ENCODE assay signal across 23 cellular contexts in the genomic region with DNA sequence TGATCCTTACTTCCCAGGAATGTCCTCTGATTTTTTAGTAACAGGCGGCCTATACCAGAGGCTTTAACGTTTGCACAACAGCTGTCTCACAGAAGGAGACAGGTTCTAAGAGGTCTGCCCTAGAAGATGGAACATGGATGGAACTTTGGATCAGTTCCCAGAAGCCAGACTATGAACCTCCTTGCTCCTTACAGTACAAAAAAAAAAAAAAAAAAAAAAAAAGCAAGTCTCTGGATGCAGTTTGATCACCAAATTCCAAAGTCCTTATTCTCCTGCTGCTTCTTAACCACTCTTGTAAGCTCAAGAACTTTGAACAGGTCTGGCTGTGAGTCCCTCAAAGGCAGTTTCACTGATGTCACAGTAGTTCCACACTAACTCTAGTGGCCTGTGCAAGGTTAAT. TPM values are rescaled to one million over a fixed set of nuclear protein-coding genes. Genes with fewer than 3 reads are reported as not detected.
A peak's percentile ranks its signal among the peaks of the same experiment; 100 is the strongest.
DNase-seq lines count a peak whose midpoint lies in the region; ATAC-seq, FAIRE-seq and TF ChIP-seq lines count a peak whose summit lies in the region.
"Had no signal": no experiment of that assay in that cellular context is flagged by ENCODE, and none has a peak within 500 bp of the region (broad histone marks: within the 10 kb centered on the region; RNA-seq: fewer than 3 reads in every experiment).

No MANE protein-coding gene starts in this region.

- no peak for TF ChIP-seq POLR2A in GM12891 (IDR thresholded peaks at IDR 0.05; ENCODE audit: low read depth, low read length)

- H3K4me3 ChIP-seq in GM23338 = no peak overlapping the region
- H3K4me3 ChIP-seq: right atrium auricular region, testis had no signal

- H3K27me3 ChIP-seq in GM23338 (ENCODE audit: insufficient read depth) = no peaks in the 10 kb centered on the region
- H3K27me3 ChIP-seq: right atrium auricular region, testis had no signal

- H3K9me2 ChIP-seq in GM23338 (ENCODE audit: insufficient read depth) = no peaks in the 10 kb centered on the region

- FAIRE-seq in GM12891 (lab: Jason Lieb, UNC) = no peak
- FAIRE-seq: RCC 7860 had no signal

- no peak overlapping the region for H3K27ac ChIP-seq in GM23338 (ENCODE audit: low read depth)
- H3K27ac ChIP-seq: right atrium auricular region, testis had no signal

- peaks cover 6% of the 10 kb centered on the region for H3K4me1 Mint-ChIP-seq in osteocyte (ENCODE audit: unreplicated experiment)
- peaks cover 3% of the 10 kb centered on the region; the same call in 1 of the 3 replicates for H3K4me1 Mint-ChIP-seq in GM23338
- H3K4me1 Mint-ChIP-seq: WTC11 had no signal

- H2AFZ ChIP-seq in GM23338 = no peak overlapping the region

- TF ChIP-seq CTCF in osteocyte (IDR thresholded peaks at IDR 0.05) (no peak), GM23338 (conservative IDR thresholded peaks at IDR 0.05; ENCODE audit: low read depth in 2 of 2) (no peak)

- no peaks in the 10 kb centered on the region for H3K27me3 Mint-ChIP-seq in osteocyte (ENCODE audit: unreplicated experiment)
- H3K27me3 Mint-ChIP-seq in GM23338 (ENCODE audit: insufficient read depth, low read depth, poor library complexity) = no peaks in the 10 kb centered on the region
- H3K27me3 Mint-ChIP-seq: naive thymus-derived CD4-positive, alpha-beta T cell; T-cell had no signal

- DNase-seq in EL (peak; percentile 70), RPMI7951 (ENCODE audit: low read depth) (peak; percentile 67), fibroblast of peridontal ligament (ENCODE audit: extremely low read depth) (peak; percentile 80), osteocyte (ENCODE audit: extremely low spot score, unreplicated experiment) (no peak), GM23338 (ENCODE audit: low spot score) (no peak), putamen (ENCODE audit: low spot score) (no peak), GM12891 (ENCODE audit: insufficient read length, low spot score) (no peak)
- DNase-seq in stimulated activated naive CD8-positive, alpha-beta T cell treated with anti-CD3 and anti-CD28 coated beads, Interleukin-15, Interleukin-2, amounts not matched to agents 100 U/mL and 50 U/mL, for 24 hours = no peak
- DNase-seq: activated CD8-positive, alpha-beta memory T cell treated with anti-CD3 and anti-CD28 coated beads for 24 hours; anterior cingulate cortex; dermis blood vessel endothelial cell; DMS79; GOT3; left ventricle myocardium superior; naive thymus-derived CD4-positive, alpha-beta T cell; NCI-H2029 treated with DMSO at 0.1 percent for 48 hours; NCI-H748 treated with DMSO at 0.1 percent for 48 hours; T-cell; testis had no signal

- H3K36me3 Mint-ChIP-seq in osteocyte (ENCODE audit: unreplicated experiment) = peaks cover 1% of the 10 kb centered on the region
- H3K36me3 Mint-ChIP-seq in GM23338 (ENCODE audit: low read depth) = no peaks in the 10 kb centered on the region
- H3K36me3 Mint-ChIP-seq: naive thymus-derived CD4-positive, alpha-beta T cell; T-cell; WTC11 had no signal

- ATAC-seq in GM23338 = no peak
- no peak for ATAC-seq in stimulated activated naive CD8-positive, alpha-beta T cell treated with anti-CD3 and anti-CD28 coated beads, Interleukin-15, Interleukin-2, amounts not matched to agents 100 U/mL and 50 U/mL, for 24 hours
- ATAC-seq: left ventricle myocardium superior; naive thymus-derived CD4-positive, alpha-beta T cell; T-cell; WTC11 had no signal

- no peak overlapping the region for H3K4me2 ChIP-seq in GM23338

- no peak overlapping the region for H3K4me3 Mint-ChIP-seq in osteocyte (ENCODE audit: unreplicated experiment)
- H3K4me3 Mint-ChIP-seq in GM23338 = no peak overlapping the region
- H3K4me3 Mint-ChIP-seq: CD14-positive monocyte, WTC11 had no signal

- H3F3A ChIP-seq in GM23338 (replicated peaks; ENCODE audit: low read depth) = no peaks in the 10 kb centered on the region

- H3K9me3 Mint-ChIP-seq in osteocyte (ENCODE audit: unreplicated experiment) (no peaks in the 10 kb centered on the region), GM23338 (no peaks in the 10 kb centered on the region)
- H3K9me3 Mint-ChIP-seq: CD14-positive monocyte; naive thymus-derived CD4-positive, alpha-beta T cell; T-cell; WTC11 had no signal

- H4K20me1 ChIP-seq in GM23338 (replicated peaks; ENCODE audit: insufficient read depth) = peaks cover 5% of the 10 kb centered on the region; the same call in 1 of the 2 replicates

- peaks cover 27% of the 10 kb centered on the region for H3K4me1 ChIP-seq in GM23338 (ENCODE audit: insufficient read depth)

- H3K27ac Mint-ChIP-seq in osteocyte (ENCODE audit: unreplicated experiment) = peak overlapping the region; percentile 66
- H3K27ac Mint-ChIP-seq in GM23338 = no peak overlapping the region; the same call in 1 of the 2 replicates
- H3K27ac Mint-ChIP-seq: CD14-positive monocyte; naive thymus-derived CD4-positive, alpha-beta T cell; WTC11 had no signal

- peaks cover 30% of the 10 kb centered on the region for H3K79me2 ChIP-seq in GM23338 (replicated peaks; ENCODE audit: insufficient read depth)

- H3K36me3 ChIP-seq in GM23338 (ENCODE audit: insufficient read depth) = no peaks in the 10 kb centered on the region
- H3K36me3 ChIP-seq: right atrium auricular region had no signal

TF ChIP-seq in GM12891, 5 proteins besides CTCF, POLR2A, EP300 and RAD21:
- TF ChIP-seq POU2F2 (IDR thresholded peaks at IDR 0.05; ENCODE audit: low read depth, low read length) = no peak
- no peak for TF ChIP-seq POLR2AphosphoS5 (IDR thresholded peaks at IDR 0.05; ENCODE audit: low read depth, low read length)
- TF ChIP-seq TAF1 (IDR thresholded peaks at IDR 0.05; ENCODE audit: low read depth, low read length) = no peak
- TF ChIP-seq SPI1 (IDR thresholded peaks at IDR 0.05; ENCODE audit: low read depth, low read length) = no peak
- TF ChIP-seq PAX5 (IDR thresholded peaks at IDR 0.05; ENCODE audit: insufficient read depth, low read length, severe bottlenecking) = no peak

RNA-seq across cellular contexts. Expression of a gene that starts 2.0 kb away (rescaled TPM):
- 27.0 and 28.6 TPM in 2 replicates for total RNA-seq in RPMI7951 (2014; rRNA removed; shearing (Covaris generic))
- total RNA-seq in osteocyte = 20.4 and 21.1 TPM in 2 replicates
- total RNA-seq in GM23338 (2014; rRNA removed; shearing (Covaris generic)) = 44.5 and 49.5 TPM in 2 replicates
- polyA plus RNA-seq in GM23338 (2016; fragmentation: Nextera tagmentation; extraction: Ambion mirVana) = 41.9 and 50.9 TPM in 2 replicates
- polyA plus RNA-seq in GM12891 (2012; ENCODE audit: low read depth, missing spikeins) = 18.5 TPM

RNA-seq across cellular contexts. Expression of a gene that starts 27.7 kb away (rescaled TPM):
- total RNA-seq in RPMI7951 (2014; rRNA removed; shearing (Covaris generic)) = 16.1 and 17.7 TPM in 2 replicates
- 15.0 and 16.6 TPM in 2 replicates for total RNA-seq in osteocyte
- 8.0 and 10.3 TPM in 2 replicates for total RNA-seq in GM23338 (2014; rRNA removed; shearing (Covaris generic))
- 1.8 and 1.9 TPM in 2 replicates for polyA plus RNA-seq in GM23338 (2016; fragmentation: Nextera tagmentation; extraction: Ambion mirVana)
- polyA plus RNA-seq in GM12891 (2012; ENCODE audit: low read depth, missing spikeins) = 5.9 TPM

Comparison
In these comparisons a context has a peak if more than half of its experiments do, and no peak if none do; other contexts are left out.
1. DNase-seq: peak in EL (single experiment), RPMI7951 (single experiment) and fibroblast of peridontal ligament (single experiment); none in osteocyte (single experiment), GM23338 (single experiment), putamen (single experiment), GM12891 (single experiment) and stimulated activated naive CD8-positive, alpha-beta T cell treated with anti-CD3 and anti-CD28 coated beads, Interleukin-15, Interleukin-2, amounts not matched to agents 100 U/mL and 50 U/mL, for 24 hours (single experiment).